8 cellular contexts compared by ENCODE assay signal in the genomic region with DNA sequence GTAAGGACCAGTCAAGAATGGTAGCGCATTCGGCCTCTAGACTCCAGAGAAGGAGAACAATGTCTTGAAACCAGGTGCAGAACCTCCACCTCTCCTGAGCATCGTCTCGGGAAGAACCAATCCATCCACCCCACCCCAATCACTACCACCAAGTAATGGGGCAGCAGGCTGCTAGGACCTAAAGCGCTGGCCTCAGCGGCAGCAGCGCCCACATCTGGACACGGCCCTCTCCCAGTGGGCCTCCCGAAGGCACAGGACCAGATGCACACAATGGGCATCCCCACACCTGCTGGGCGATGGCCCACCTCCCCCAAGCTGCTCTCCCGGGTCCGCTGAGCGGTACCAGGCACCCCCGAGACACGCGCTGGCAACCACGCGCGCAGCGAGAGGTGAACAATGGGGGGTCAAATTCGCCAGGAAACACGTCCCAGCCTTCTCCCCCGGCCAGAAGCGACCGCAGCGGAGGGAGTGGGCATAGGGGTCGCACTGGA. TPM values are rescaled to one million over a fixed set of nuclear protein-coding genes. Genes with fewer than 3 reads are reported as not detected.
A peak's percentile ranks its signal among the peaks of the same experiment; 100 is the strongest.
DNase-seq lines count a peak whose midpoint lies in the region; ATAC-seq and TF ChIP-seq lines count a peak whose summit lies in the region.

No MANE protein-coding gene starts in this region.

- 4% methylated on average over 27 of the region's 27 CpGs for WGBS in liver

- POLR2A ChIA-PET in CD4-positive, alpha-beta T cell (lab: Charles Lee), result no interaction called here
- POLR2A ChIA-PET in CD8-positive, alpha-beta T cell (lab: Charles Lee), result no interaction called here

- CTCF ChIA-PET in CD4-positive, alpha-beta T cell (lab: Charles Lee), result no interaction called here
- CTCF ChIA-PET in CD8-positive, alpha-beta T cell (lab: Charles Lee), result no interaction called here

- H3K27me3 ChIP-seq in MG63, result no peaks in the 10 kb centered on the region
- no peaks in the 10 kb centered on the region for H3K27me3 ChIP-seq in liver (ENCODE audit: control insufficient read depth in 4 of 4, insufficient read depth in 4 of 4, low read length in 3 of 4)
- H3K27me3 ChIP-seq in CD4-positive, alpha-beta T cell (ENCODE audit: control insufficient read depth, insufficient read depth, low read length), result peaks cover 41% of the 10 kb centered on the region
- peaks cover 9% of the 10 kb centered on the region for H3K27me3 ChIP-seq in CD8-positive, alpha-beta T cell (ENCODE audit: insufficient read depth, low read length)

- no peak for ATAC-seq in CD4-positive, alpha-beta T cell (ENCODE audit: poor library complexity)
- no peak for ATAC-seq in CD8-positive, alpha-beta T cell

- H3K4me3 ChIP-seq in MG63, result peak overlapping the region; percentile 48
- H3K4me3 ChIP-seq in liver (ENCODE audit: low read depth in 1 of 3, low read length in 3 of 3), result peak overlapping the region; percentile 45 to 91 (median 66)
- no peak overlapping the region for H3K4me3 ChIP-seq in CD8-positive, alpha-beta T cell (ENCODE audit: low read depth, low read length)

- TF ChIP-seq RAD21 in liver (IDR thresholded peaks at IDR 0.05), result peak in 1 of 2 donors; percentile 18

- peaks cover 62% of the 10 kb centered on the region for H3K27me3 Mint-ChIP-seq in dendritic cell treated with granulocyte-macrophage colony-stimulating factor and Interleukin-4, amounts not matched to agents 40 ng/mL and 50 ng/mL, for 4 days
- H3K27me3 Mint-ChIP-seq in CD4-positive, alpha-beta T cell, result peaks cover 60% of the 10 kb centered on the region
- H3K27me3 Mint-ChIP-seq in CD8-positive, alpha-beta T cell (ENCODE audit: low read depth), result peaks cover 39% of the 10 kb centered on the region

- H3K4me1 ChIP-seq in liver (ENCODE audit: control insufficient read depth in 4 of 4, insufficient read depth in 4 of 4, low read length in 3 of 4), result peaks cover 2 to 21% (median 13%) of the 10 kb centered on the region in 4 donors
- peaks cover 5% of the 10 kb centered on the region for H3K4me1 ChIP-seq in CD8-positive, alpha-beta T cell (ENCODE audit: insufficient read depth, low read length)

- peak overlapping the region; percentile 83 for H3K4me3 Mint-ChIP-seq in dendritic cell treated with granulocyte-macrophage colony-stimulating factor and Interleukin-4, amounts not matched to agents 40 ng/mL and 50 ng/mL, for 4 days
- no peak overlapping the region for H3K4me3 Mint-ChIP-seq in CD4-positive, alpha-beta T cell
- no peak overlapping the region for H3K4me3 Mint-ChIP-seq in CD8-positive, alpha-beta T cell

- peaks cover 49% of the 10 kb centered on the region for H3K4me1 Mint-ChIP-seq in dendritic cell treated with granulocyte-macrophage colony-stimulating factor and Interleukin-4, amounts not matched to agents 40 ng/mL and 50 ng/mL, for 4 days (ENCODE audit: low read depth)
- peaks cover 10% of the 10 kb centered on the region for H3K4me1 Mint-ChIP-seq in CD4-positive, alpha-beta T cell (ENCODE audit: low read depth)
- peaks cover 10% of the 10 kb centered on the region for H3K4me1 Mint-ChIP-seq in CD8-positive, alpha-beta T cell (ENCODE audit: low read depth)

- H3K9me3 ChIP-seq in MG63 (no peaks in the 10 kb centered on the region), liver (ENCODE audit: control insufficient read depth in 4 of 4, low read length in 3 of 4) (no peaks in the 10 kb centered on the region)
- no peaks in the 10 kb centered on the region for H3K9me3 ChIP-seq in CD4-positive, alpha-beta T cell (ENCODE audit: control insufficient read depth, low read length)
- no peaks in the 10 kb centered on the region for H3K9me3 ChIP-seq in CD8-positive, alpha-beta T cell (ENCODE audit: low read length)

- peak overlapping the region; percentile 77 for H3K27ac Mint-ChIP-seq in dendritic cell treated with granulocyte-macrophage colony-stimulating factor and Interleukin-4, amounts not matched to agents 40 ng/mL and 50 ng/mL, for 4 days
- H3K27ac Mint-ChIP-seq in CD4-positive, alpha-beta T cell, result no peak overlapping the region
- H3K27ac Mint-ChIP-seq in CD8-positive, alpha-beta T cell, result no peak overlapping the region

- H3K9ac ChIP-seq in liver (ENCODE audit: low read depth in 1 of 2, low read length in 2 of 2), result peak overlapping the region in 1 of 2 donors; percentile 33

- no peaks in the 10 kb centered on the region for H3K9me3 Mint-ChIP-seq in dendritic cell treated with granulocyte-macrophage colony-stimulating factor and Interleukin-4, amounts not matched to agents 40 ng/mL and 50 ng/mL, for 4 days
- H3K9me3 Mint-ChIP-seq in CD4-positive, alpha-beta T cell, result no peaks in the 10 kb centered on the region
- no peaks in the 10 kb centered on the region for H3K9me3 Mint-ChIP-seq in CD8-positive, alpha-beta T cell

- peaks cover 47% of the 10 kb centered on the region for H3K36me3 Mint-ChIP-seq in dendritic cell treated with granulocyte-macrophage colony-stimulating factor and Interleukin-4, amounts not matched to agents 40 ng/mL and 50 ng/mL, for 4 days (ENCODE audit: low read depth)
- no peaks in the 10 kb centered on the region for H3K36me3 Mint-ChIP-seq in CD4-positive, alpha-beta T cell (ENCODE audit: low read depth)
- no peaks in the 10 kb centered on the region for H3K36me3 Mint-ChIP-seq in CD8-positive, alpha-beta T cell

- no peaks in the 10 kb centered on the region for H3K36me3 ChIP-seq in MG63
- H3K36me3 ChIP-seq in liver (ENCODE audit: control insufficient read depth in 4 of 4, insufficient read depth in 3 of 4, low read depth in 1 of 4, low read length in 3 of 4), result no peaks in the 10 kb centered on the region
- no peaks in the 10 kb centered on the region for H3K36me3 ChIP-seq in CD8-positive, alpha-beta T cell (ENCODE audit: insufficient read depth, low read length)

- intact Hi-C loops in dendritic cell treated with granulocyte-macrophage colony-stimulating factor and Interleukin-4, amounts not matched to agents 40 ng/mL and 50 ng/mL, for 4 days (cut with micrococcal nuclease), result loop anchor here (5.0 kb wide), 5 partner anchors 35 to 310 kb away; a partner anchor contains a TSS
- intact Hi-C loops in CD4-positive, alpha-beta T cell (cut with DNase I, micrococcal nuclease), result no loop called here
- intact Hi-C loops in CD8-positive, alpha-beta T cell (cut with DNase I, micrococcal nuclease), result no loop called here

- DNase-seq in D341Med (ENCODE audit: low spot score) (peak; percentile 29), MG63 (peak; percentile 12), superior temporal gyrus (ENCODE audit: extremely low spot score) (peak; percentile 86), EL (no peak)
- DNase-seq in CD4-positive, alpha-beta T cell, result no peak
- no peak for DNase-seq in CD8-positive, alpha-beta T cell

- no peak for TF ChIP-seq CTCF in liver (IDR thresholded peaks at IDR 0.05; ENCODE audit: low read depth, low read length, missing input control)
- no peak for TF ChIP-seq CTCF in CD4-positive, alpha-beta T cell (IDR thresholded peaks at IDR 0.05)
- TF ChIP-seq CTCF in CD8-positive, alpha-beta T cell (IDR thresholded peaks at IDR 0.05), result no peak

- peak overlapping the region in 1 of 2 donors; percentile 17 for H3K27ac ChIP-seq in liver (ENCODE audit: low read depth in 1 of 2, low read length in 2 of 2)
- no peak overlapping the region for H3K27ac ChIP-seq in CD4-positive, alpha-beta T cell (ENCODE audit: low read depth, low read length)
- no peak overlapping the region for H3K27ac ChIP-seq in CD8-positive, alpha-beta T cell (ENCODE audit: low read depth, low read length)

TF ChIP-seq in liver, 16 proteins besides CTCF, POLR2A, EP300 and RAD21 (continues in another document):
- no peak for TF ChIP-seq FOXA2 (IDR thresholded peaks at IDR 0.05)
- TF ChIP-seq JUND (IDR thresholded peaks at IDR 0.05), result no peak
- no peak for TF ChIP-seq YY1 (IDR thresholded peaks at IDR 0.05)
- TF ChIP-seq, protein P1, sequence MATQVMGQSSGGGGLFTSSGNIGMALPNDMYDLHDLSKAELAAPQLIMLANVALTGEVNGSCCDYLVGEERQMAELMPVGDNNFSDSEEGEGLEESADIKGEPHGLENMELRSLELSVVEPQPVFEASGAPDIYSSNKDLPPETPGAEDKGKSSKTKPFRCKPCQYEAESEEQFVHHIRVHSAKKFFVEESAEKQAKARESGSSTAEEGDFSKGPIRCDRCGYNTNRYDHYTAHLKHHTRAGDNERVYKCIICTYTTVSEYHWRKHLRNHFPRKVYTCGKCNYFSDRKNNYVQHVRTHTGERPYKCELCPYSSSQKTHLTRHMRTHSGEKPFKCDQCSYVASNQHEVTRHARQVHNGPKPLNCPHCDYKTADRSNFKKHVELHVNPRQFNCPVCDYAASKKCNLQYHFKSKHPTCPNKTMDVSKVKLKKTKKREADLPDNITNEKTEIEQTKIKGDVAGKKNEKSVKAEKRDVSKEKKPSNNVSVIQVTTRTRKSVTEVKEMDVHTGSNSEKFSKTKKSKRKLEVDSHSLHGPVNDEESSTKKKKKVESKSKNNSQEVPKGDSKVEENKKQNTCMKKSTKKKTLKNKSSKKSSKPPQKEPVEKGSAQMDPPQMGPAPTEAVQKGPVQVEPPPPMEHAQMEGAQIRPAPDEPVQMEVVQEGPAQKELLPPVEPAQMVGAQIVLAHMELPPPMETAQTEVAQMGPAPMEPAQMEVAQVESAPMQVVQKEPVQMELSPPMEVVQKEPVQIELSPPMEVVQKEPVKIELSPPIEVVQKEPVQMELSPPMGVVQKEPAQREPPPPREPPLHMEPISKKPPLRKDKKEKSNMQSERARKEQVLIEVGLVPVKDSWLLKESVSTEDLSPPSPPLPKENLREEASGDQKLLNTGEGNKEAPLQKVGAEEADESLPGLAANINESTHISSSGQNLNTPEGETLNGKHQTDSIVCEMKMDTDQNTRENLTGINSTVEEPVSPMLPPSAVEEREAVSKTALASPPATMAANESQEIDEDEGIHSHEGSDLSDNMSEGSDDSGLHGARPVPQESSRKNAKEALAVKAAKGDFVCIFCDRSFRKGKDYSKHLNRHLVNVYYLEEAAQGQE (IDR thresholded peaks at IDR 0.05), result no peak
- TF ChIP-seq, protein P2, sequence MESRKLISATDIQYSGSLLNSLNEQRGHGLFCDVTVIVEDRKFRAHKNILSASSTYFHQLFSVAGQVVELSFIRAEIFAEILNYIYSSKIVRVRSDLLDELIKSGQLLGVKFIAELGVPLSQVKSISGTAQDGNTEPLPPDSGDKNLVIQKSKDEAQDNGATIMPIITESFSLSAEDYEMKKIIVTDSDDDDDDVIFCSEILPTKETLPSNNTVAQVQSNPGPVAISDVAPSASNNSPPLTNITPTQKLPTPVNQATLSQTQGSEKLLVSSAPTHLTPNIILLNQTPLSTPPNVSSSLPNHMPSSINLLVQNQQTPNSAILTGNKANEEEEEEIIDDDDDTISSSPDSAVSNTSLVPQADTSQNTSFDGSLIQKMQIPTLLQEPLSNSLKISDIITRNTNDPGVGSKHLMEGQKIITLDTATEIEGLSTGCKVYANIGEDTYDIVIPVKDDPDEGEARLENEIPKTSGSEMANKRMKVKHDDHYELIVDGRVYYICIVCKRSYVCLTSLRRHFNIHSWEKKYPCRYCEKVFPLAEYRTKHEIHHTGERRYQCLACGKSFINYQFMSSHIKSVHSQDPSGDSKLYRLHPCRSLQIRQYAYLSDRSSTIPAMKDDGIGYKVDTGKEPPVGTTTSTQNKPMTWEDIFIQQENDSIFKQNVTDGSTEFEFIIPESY (IDR thresholded peaks at IDR 0.05), result no peak
- TF ChIP-seq GABPA (IDR thresholded peaks at IDR 0.05 in 1 of 2, conservative IDR thresholded peaks at IDR 0.05 in 1 of 2), result no peak

RNA-seq across cellular contexts. Expression of a gene that starts 0.6 kb away (rescaled TPM):
- total RNA-seq in MG63 (2014; rRNA removed; shearing (Covaris generic); ENCODE audit: low replicate concordance), result 0.12 and 0.16 TPM in 2 replicates
- total RNA-seq in liver, result 1 to 10 TPM; 1.6 to 1.7 TPM
- polyA plus RNA-seq in liver, result 1 to 10 TPM; 1.2 to 1.5 TPM
- not detected for total RNA-seq in CD4-positive, alpha-beta T cell
- total RNA-seq in CD8-positive, alpha-beta T cell, result not detected

Comparison
In these comparisons a context has a peak if more than half of its experiments do, and no peak if none do; other contexts are left out.
1. DNase-seq: peak in D341Med (single experiment), MG63 (single experiment) and superior temporal gyrus (single experiment); none in EL (single experiment), CD4-positive, alpha-beta T cell (0 of 10) and CD8-positive, alpha-beta T cell (0 of 7).